9 cellular contexts compared by ENCODE assay signal in genomic region chr7:114087674-114088539, GRCh38.
A peak's percentile ranks its signal among the peaks of the same experiment; 100 is the strongest.
DNase-seq lines count a peak whose midpoint lies in the region; ATAC-seq and TF ChIP-seq lines count a peak whose summit lies in the region.
"Had no signal": no experiment of that assay in that cellular context is flagged by ENCODE, and none has a peak within 500 bp of the region (broad histone marks: within the 10 kb centered on the region; RNA-seq: fewer than 3 reads in every experiment).

No MANE protein-coding gene starts in this region.

- peak; percentile 10 for TF ChIP-seq CTCF in chondrocyte (IDR thresholded peaks at IDR 0.05)

- H3K27me3 ChIP-seq in mesenchymal stem cell (ENCODE audit: control insufficient read depth in 1 of 2, insufficient read depth in 1 of 2, low read length in 2 of 2): no peaks in the 10 kb centered on the region
- H3K27me3 ChIP-seq in aorta (ENCODE audit: control insufficient read depth in 1 of 2, insufficient read depth in 2 of 2, low read length in 1 of 2): no peaks in the 10 kb centered on the region

- H3K27ac ChIP-seq in mesenchymal stem cell (ENCODE audit: low read length, poor library complexity, severe bottlenecking) (no peak overlapping the region), aorta (ENCODE audit: low read depth in 1 of 2, low read length in 2 of 2) (no peak overlapping the region)
- H3K27ac ChIP-seq: SJSA1 had no signal

- H3K27me3 Mint-ChIP-seq in chondrocyte (ENCODE audit: low read depth): no peaks in the 10 kb centered on the region

- H3K9me3 Mint-ChIP-seq in chondrocyte (ENCODE audit: low read depth): no peaks in the 10 kb centered on the region

- no peak overlapping the region for H2BK120ac ChIP-seq in mesenchymal stem cell (ENCODE audit: low read depth, low read length)

- H2AFZ ChIP-seq in mesenchymal stem cell (ENCODE audit: low read depth, low read length): no peak overlapping the region

- no peak overlapping the region for H2BK5ac ChIP-seq in mesenchymal stem cell (ENCODE audit: low read depth, low read length, poor library complexity, severe bottlenecking)

- no peak overlapping the region for H4K8ac ChIP-seq in mesenchymal stem cell (ENCODE audit: low read length)

- no peak overlapping the region for H3K18ac ChIP-seq in mesenchymal stem cell (ENCODE audit: low read depth in 1 of 2, low read length in 2 of 2)

- H3K14ac ChIP-seq in mesenchymal stem cell (ENCODE audit: low read length in 2 of 2): no peak overlapping the region

- H3K36me3 Mint-ChIP-seq in chondrocyte (ENCODE audit: low read depth): no peaks in the 10 kb centered on the region

- DNase-seq in Right ventricle myocardium superior (peak; percentile 36), Right ventricle myocardium inferior (ENCODE audit: missing footprints) (no peak), chondrocyte (ENCODE audit: low spot score) (no peak), mesenchymal stem cell (no peak), aorta (peak; percentile 53 to 78), GDM1 (lab: John Stamatoyannopoulos, UW) (no peak), cerebellar nuclear complex (lab: John Stamatoyannopoulos, UW) (no peak)

- no peak overlapping the region for H3K23ac ChIP-seq in mesenchymal stem cell (ENCODE audit: low read length in 2 of 2)

- no peak overlapping the region for H3K4ac ChIP-seq in mesenchymal stem cell (ENCODE audit: low read depth in 1 of 2, low read length in 2 of 2)

- H3K36me3 ChIP-seq in mesenchymal stem cell (ENCODE audit: control insufficient read depth in 1 of 2, insufficient read depth in 2 of 2, low read depth in 1 of 2, low read length in 2 of 2) (no peaks in the 10 kb centered on the region), aorta (ENCODE audit: control insufficient read depth in 1 of 2, insufficient read depth in 2 of 2, low read length in 1 of 2) (no peaks in the 10 kb centered on the region)
- H3K36me3 ChIP-seq: SJSA1 had no signal

- peak overlapping the region; percentile 94 for H3K9ac ChIP-seq in mesenchymal stem cell (ENCODE audit: low read length)

- H3K4me1 Mint-ChIP-seq in chondrocyte (ENCODE audit: low read depth): peaks cover 44% of the 10 kb centered on the region

- WGBS in mesenchymal stem cell: 4% methylated on average over 29 of the region's 31 CpGs
- 15 to 22% methylated on average over 30 to 31 of the region's 31 CpGs for WGBS in aorta, 2 donors

- ATAC-seq in Right ventricle myocardium superior (ENCODE audit: poor library complexity) (no peak), Right ventricle myocardium inferior (no peak), aorta (ENCODE audit: low FRiP score) (no peak), GM21390 (IDR thresholded peaks at IDR 0.05; ENCODE audit: unreplicated experiment) (no peak)

- peak overlapping the region; percentile 99 for H3K4me3 Mint-ChIP-seq in chondrocyte (ENCODE audit: unreplicated experiment)

- H2BK15ac ChIP-seq in mesenchymal stem cell (ENCODE audit: low read depth, poor library complexity, severe bottlenecking): no peak overlapping the region

- H2AK5ac ChIP-seq in mesenchymal stem cell (ENCODE audit: low read length, severe bottlenecking): no peak overlapping the region

- H2BK12ac ChIP-seq in mesenchymal stem cell (ENCODE audit: low read length in 2 of 2): no peak overlapping the region

- H3K9me3 ChIP-seq in mesenchymal stem cell (ENCODE audit: control insufficient read depth, low read length): no peaks in the 10 kb centered on the region
- H3K9me3 ChIP-seq in aorta (ENCODE audit: control insufficient read depth, low read length): no peaks in the 10 kb centered on the region

- intact Hi-C loops in Right ventricle myocardium superior (cut with DNase I): loop anchor here (10.0 kb wide), 1 partner anchor 327 kb away; the partner anchor contains the start of gene FOXP2
- intact Hi-C loops in Right ventricle myocardium inferior (cut with DNase I): loop anchor here (5.0 kb wide), 2 partner anchors 324 to 444 kb away; partner anchors contain the start of gene FOXP2
- intact Hi-C loops in aorta (cut with DNase I): loop anchor here (5.0 to 10.0 kb wide), 7 partner anchors 127 to 1137 kb away; no protein-coding TSS in a partner anchor

- no peak overlapping the region for H4K91ac ChIP-seq in mesenchymal stem cell (ENCODE audit: low read length)

- peak overlapping the region; percentile 64 to 89 for H3K4me3 ChIP-seq in mesenchymal stem cell (ENCODE audit: insufficient read depth in 1 of 2, low read depth in 1 of 2, low read length in 2 of 2)
- peak overlapping the region; percentile 85 to 91 for H3K4me3 ChIP-seq in aorta (ENCODE audit: low read length in 2 of 2)
- H3K4me3 ChIP-seq: SJSA1 had no signal

- peaks cover 2% of the 10 kb centered on the region for H3K79me1 ChIP-seq in mesenchymal stem cell (replicated peaks; ENCODE audit: low read length, poor library complexity, severe bottlenecking)

- peak overlapping the region; percentile 49 for H3K27ac Mint-ChIP-seq in chondrocyte (ENCODE audit: unreplicated experiment)

- H3K4me1 ChIP-seq in mesenchymal stem cell (ENCODE audit: control insufficient read depth, insufficient read depth, low read depth, low read length): peaks cover 22% of the 10 kb centered on the region
- H3K4me1 ChIP-seq in aorta (ENCODE audit: control insufficient read depth in 1 of 2, insufficient read depth in 2 of 2, low read length in 2 of 2): no peaks in the 10 kb centered on the region

- H3K4me2 ChIP-seq in mesenchymal stem cell (ENCODE audit: low read length, poor library complexity, severe bottlenecking): peak overlapping the region; percentile 80

Comparison
In these comparisons a context has a peak if more than half of its experiments do, and no peak if none do; other contexts are left out.
1. DNase-seq: peak in Right ventricle myocardium superior (single experiment) and aorta (2 of 2); none in Right ventricle myocardium inferior (single experiment), chondrocyte (single experiment), mesenchymal stem cell (single experiment), GDM1 (single experiment) and cerebellar nuclear complex (0 of 2).